Comparison of ENCODE assay signal across 27 cellular contexts in genomic region chr2:112332123-112332696, GRCh38.
"Had no signal": no experiment of that assay in that cellular context is flagged by ENCODE, and none has a peak within 500 bp of the region (broad histone marks: within the 10 kb centered on the region; RNA-seq: fewer than 3 reads in every experiment).

No MANE protein-coding gene starts in this region.

- ATAC-seq: left cardiac atrium; left lung; mucosa of descending colon; naive thymus-derived CD4-positive, alpha-beta T cell; natural killer cell treated with Interleukin-12 subunit alpha and Interleukin-12 subunit beta and Interleukin-15 and Interleukin-18, amount 100 ng/mL, for 72 hours; right cardiac atrium; stimulated activated memory B cell treated with anti-CD40 and anti-IgM and Interleukin-4, amounts not matched to agents 10 μg/mL and 1 μg/mL and 100 μg/mL, for 72 hours; stimulated activated naive CD8-positive, alpha-beta T cell treated with anti-CD3 and anti-CD28 coated beads, Interleukin-15, amount 100 ng/mL, for 72 hours had no signal

- H3K4me2 ChIP-seq: smooth muscle cell had no signal

- H3K27me3 ChIP-seq: left lung, ovary, sigmoid colon, tibial nerve, uterus had no signal

- H3K4me3 ChIP-seq: left lung, lung, mucosa of descending colon, ovary, prostate gland, sigmoid colon, smooth muscle cell, tibial nerve, uterus had no signal

- H3K9me3 ChIP-seq: left lung, mucosa of descending colon, prostate gland, sigmoid colon, tibial nerve, uterus had no signal

- H3K27ac Mint-ChIP-seq: naive thymus-derived CD4-positive, alpha-beta T cell; natural killer cell treated with Interleukin-12 subunit alpha and Interleukin-12 subunit beta and Interleukin-15 and Interleukin-18, amount 100 ng/mL, for 72 hours; stimulated activated memory B cell treated with anti-CD40 and anti-IgM and Interleukin-4, amounts not matched to agents 10 μg/mL and 1 μg/mL and 100 μg/mL, for 72 hours; type B pancreatic cell had no signal

- H3K36me3 ChIP-seq: ovary, prostate gland, uterus had no signal

- H3K4me1 Mint-ChIP-seq: stimulated activated memory B cell treated with anti-CD40 and anti-IgM and Interleukin-4, amounts not matched to agents 10 μg/mL and 1 μg/mL and 100 μg/mL, for 72 hours; stimulated activated naive CD8-positive, alpha-beta T cell treated with anti-CD3 and anti-CD28 coated beads, Interleukin-15, amount 100 ng/mL, for 72 hours had no signal

- FAIRE-seq: keratinocyte had no signal

- DNase-seq: hippocampal formation; kidney glomerular epithelial cell; left cardiac atrium; left lung; midbrain; mucosa of descending colon; naive thymus-derived CD4-positive, alpha-beta T cell; ovary; retina; right cardiac atrium; sigmoid colon; stimulated activated CD4-positive, alpha-beta T cell treated with anti-CD3 and anti-CD28 coated beads, Interleukin-1b, Interleukin-23, amount 100 ng/mL, for 48 hours; stimulated activated CD4-positive, alpha-beta T cell treated with anti-CD3 and anti-CD28 coated beads, Interleukin-2, amount 100 ng/mL, for 48 hours; stimulated activated CD4-positive, alpha-beta T cell treated with anti-CD3 and anti-CD28 coated beads, Interleukin-4, amount 100 ng/mL, for 4 hours; stimulated activated CD8-positive, alpha-beta memory T cell treated with anti-CD3 and anti-CD28 coated beads, Interleukin-4, amount 100 ng/mL, for 48 hours; stimulated activated naive CD4-positive, alpha-beta T cell treated with Interleukin-2 at 50 U/mL for 16 hours; stimulated activated naive CD8-positive, alpha-beta T cell treated with anti-CD3 and anti-CD28 coated beads, Interleukin-15, amount 100 ng/mL, for 72 hours; substantia nigra; uterus had no signal

- H3K27me3 Mint-ChIP-seq: naive thymus-derived CD4-positive, alpha-beta T cell; natural killer cell treated with Interleukin-12 subunit alpha and Interleukin-12 subunit beta and Interleukin-15 and Interleukin-18, amount 100 ng/mL, for 72 hours; stimulated activated memory B cell treated with anti-CD40 and anti-IgM and Interleukin-4, amounts not matched to agents 10 μg/mL and 1 μg/mL and 100 μg/mL, for 72 hours; stimulated activated naive CD8-positive, alpha-beta T cell treated with anti-CD3 and anti-CD28 coated beads, Interleukin-15, amount 100 ng/mL, for 72 hours; type B pancreatic cell had no signal

- H3K4me3 Mint-ChIP-seq: naive thymus-derived CD4-positive, alpha-beta T cell; natural killer cell treated with Interleukin-12 subunit alpha and Interleukin-12 subunit beta and Interleukin-15 and Interleukin-18, amount 100 ng/mL, for 72 hours; stimulated activated memory B cell treated with anti-CD40 and anti-IgM and Interleukin-4, amounts not matched to agents 10 μg/mL and 1 μg/mL and 100 μg/mL, for 72 hours; stimulated activated naive CD8-positive, alpha-beta T cell treated with anti-CD3 and anti-CD28 coated beads, Interleukin-15, amount 100 ng/mL, for 72 hours; type B pancreatic cell had no signal

- H3K4me1 ChIP-seq: left lung, prostate gland, sigmoid colon, tibial nerve, uterus had no signal

- H3K36me3 Mint-ChIP-seq: natural killer cell treated with Interleukin-12 subunit alpha and Interleukin-12 subunit beta and Interleukin-15 and Interleukin-18, amount 100 ng/mL, for 72 hours had no signal

- H3K27ac ChIP-seq: left lung, ovary, prostate gland, sigmoid colon, tibial nerve, uterus had no signal
